Comparison of ENCODE assay signal across 23 cellular contexts in the genomic region with DNA sequence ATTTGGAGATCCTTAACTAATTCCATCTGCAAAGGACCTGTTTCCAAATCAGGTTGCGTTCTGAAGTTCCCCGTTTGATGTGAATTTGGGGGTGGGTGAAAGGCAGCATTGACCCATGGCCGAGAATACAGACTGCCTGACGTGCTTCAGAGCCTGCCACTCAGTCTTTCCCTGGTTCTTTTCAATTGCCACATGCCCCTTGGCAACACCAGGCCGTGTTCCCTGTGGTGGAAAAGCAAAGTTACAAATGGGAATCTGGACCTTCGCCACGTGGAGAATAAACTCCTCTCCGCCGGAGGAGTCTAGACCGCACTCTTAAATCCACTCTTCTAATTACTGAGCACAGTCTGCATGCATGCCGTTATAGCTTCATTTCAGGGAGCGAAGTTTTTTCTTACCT.
DNase-seq lines count a peak whose midpoint lies in the region; ATAC-seq and TF ChIP-seq lines count a peak whose summit lies in the region.
"Had no signal": no experiment of that assay in that cellular context is flagged by ENCODE, and none has a peak within 500 bp of the region (broad histone marks: within the 10 kb centered on the region; RNA-seq: fewer than 3 reads in every experiment).

No MANE protein-coding gene starts in this region.

- H3K36me3 Mint-ChIP-seq in neural progenitor cell (peaks cover 55% of the 10 kb centered on the region), HFFc6 (ENCODE audit: low read depth) (peaks cover 7% of the 10 kb centered on the region)
- H3K36me3 Mint-ChIP-seq: CD14-positive monocyte; CD8-positive, alpha-beta T cell; IgD-negative memory B cell had no signal

- H3K27ac ChIP-seq in neural progenitor cell (no peak overlapping the region), vagina (peak overlapping the region; percentile 33)
- H3K27ac ChIP-seq: 22Rv1, A549, BLaER1, GM23248 had no signal

- H3K27ac Mint-ChIP-seq in neural progenitor cell (peak overlapping the region; percentile 23), HFFc6 (no peak overlapping the region)
- H3K27ac Mint-ChIP-seq: CD14-positive monocyte; CD8-positive, alpha-beta T cell; IgD-negative memory B cell had no signal

- H3K4me2 ChIP-seq in neural progenitor cell: no peak overlapping the region
- H3K4me2 ChIP-seq: A549, BLaER1 had no signal

- ATAC-seq in SK-N-SH treated with all-trans-retinoic acid at 6 μM for 48 hours: no peak
- ATAC-seq: A549; CD8-positive, alpha-beta T cell; HCT116; HepG2 had no signal

- H2AFZ ChIP-seq in neural progenitor cell (replicated peaks): no peak overlapping the region
- H2AFZ ChIP-seq: GM23248 had no signal

- H3K36me3 ChIP-seq in neural progenitor cell (no peaks in the 10 kb centered on the region), vagina (no peaks in the 10 kb centered on the region)
- H3K36me3 ChIP-seq: BLaER1 had no signal

- H3K4me3 ChIP-seq in neural progenitor cell: no peak overlapping the region
- no peak overlapping the region for H3K4me3 ChIP-seq in vagina
- H3K4me3 ChIP-seq: A549, BLaER1, GM23248 had no signal

- H3K9ac ChIP-seq in neural progenitor cell: no peak overlapping the region
- H3K9ac ChIP-seq: BLaER1, GM23248 had no signal

- no peak for TF ChIP-seq POLR2A in vagina (IDR thresholded peaks at IDR 0.05)

- no peaks in the 10 kb centered on the region for H3K27me3 ChIP-seq in neural progenitor cell
- H3K27me3 ChIP-seq in vagina: no peaks in the 10 kb centered on the region
- H3K27me3 ChIP-seq: BLaER1 had no signal

- H3K27me3 Mint-ChIP-seq in neural progenitor cell (ENCODE audit: insufficient read depth, low read depth): no peaks in the 10 kb centered on the region
- H3K27me3 Mint-ChIP-seq in HFFc6 (ENCODE audit: insufficient read depth): peaks cover 5% of the 10 kb centered on the region; the same call in 1 of the 2 replicates

- no peak overlapping the region for H3K4me3 Mint-ChIP-seq in neural progenitor cell
- H3K4me3 Mint-ChIP-seq in HFFc6: no peak overlapping the region
- H3K4me3 Mint-ChIP-seq: CD14-positive monocyte; CD8-positive, alpha-beta T cell; IgD-negative memory B cell had no signal

- H3K4me1 ChIP-seq in neural progenitor cell (no peaks in the 10 kb centered on the region), vagina (peaks cover 7% of the 10 kb centered on the region)
- H3K4me1 ChIP-seq: A549, BLaER1 had no signal

- H3F3A ChIP-seq in neural progenitor cell (ENCODE audit: low read depth): no peaks in the 10 kb centered on the region

- H3K9me3 Mint-ChIP-seq in neural progenitor cell (peaks cover 4% of the 10 kb centered on the region), HFFc6 (peaks cover 67% of the 10 kb centered on the region)

- no peaks in the 10 kb centered on the region for H4K20me1 ChIP-seq in neural progenitor cell (ENCODE audit: low read depth)
- H4K20me1 ChIP-seq: BLaER1 had no signal

- DNase-seq in Ammon's horn (ENCODE audit: low spot score) (peak; percentile 47), head of caudate nucleus (peak in 25 of 42 donors; percentile 8 to 63 (median 26)), neural progenitor cell (ENCODE audit: low spot score) (no peak), vagina (ENCODE audit: extremely low spot score in 2 of 2) (peak in 1 of 2 donors; percentile 77), HFFc6 (no peak), mucosa of gallbladder (ENCODE audit: low spot score) (no peak)
- DNase-seq: AML-193; Calu3; CD8-positive, alpha-beta T cell; DMS 273 treated with DMSO at 0.1 percent for 48 hours; DMS53; DND-41; EL; GM23248; KBM-7 had no signal

- no peak for TF ChIP-seq CTCF in neural progenitor cell (IDR thresholded peaks at IDR 0.05)
- no peak for TF ChIP-seq CTCF in vagina (IDR thresholded peaks at IDR 0.05)
- no peak for TF ChIP-seq CTCF in HFFc6 (IDR thresholded peaks at IDR 0.05)

- intact Hi-C loops in head of caudate nucleus (cut with DNase I): no loop called here
- intact Hi-C loops in vagina (cut with DNase I): no loop called here

- H3K79me2 ChIP-seq in neural progenitor cell (ENCODE audit: low read depth): no peaks in the 10 kb centered on the region

- H3K4me1 Mint-ChIP-seq in neural progenitor cell (peaks cover 24% of the 10 kb centered on the region), HFFc6 (ENCODE audit: low read depth) (no peaks in the 10 kb centered on the region)
- H3K4me1 Mint-ChIP-seq: CD14-positive monocyte, IgD-negative memory B cell had no signal

- H3K9me3 ChIP-seq in neural progenitor cell (ENCODE audit: low read depth) (no peaks in the 10 kb centered on the region), vagina (no peaks in the 10 kb centered on the region)
- H3K9me3 ChIP-seq: A549, BLaER1 had no signal

TF ChIP-seq in SK-N-SH treated with all-trans-retinoic acid at 6 μM for 48 hours, 23 proteins besides CTCF, POLR2A, EP300 and RAD21:
- TF ChIP-seq TOX (CRISPR knock-in tag; IDR thresholded peaks at IDR 0.05; ENCODE audit: borderline replicate concordance) (no peak), GLIS3 (CRISPR knock-in tag; IDR thresholded peaks at IDR 0.05) (no peak), ZC3H10 (CRISPR knock-in tag; IDR thresholded peaks at IDR 0.05) (no peak), TCF4 (CRISPR knock-in tag; IDR thresholded peaks at IDR 0.05; ENCODE audit: borderline replicate concordance) (no peak), SNAI2 (CRISPR knock-in tag; IDR thresholded peaks at IDR 0.05) (no peak), ISL1 (CRISPR knock-in tag; IDR thresholded peaks at IDR 0.05) (no peak), ARNTL (CRISPR knock-in tag; IDR thresholded peaks at IDR 0.05; ENCODE audit: borderline replicate concordance, low read depth) (no peak)
- TF ChIP-seq, protein P1, sequence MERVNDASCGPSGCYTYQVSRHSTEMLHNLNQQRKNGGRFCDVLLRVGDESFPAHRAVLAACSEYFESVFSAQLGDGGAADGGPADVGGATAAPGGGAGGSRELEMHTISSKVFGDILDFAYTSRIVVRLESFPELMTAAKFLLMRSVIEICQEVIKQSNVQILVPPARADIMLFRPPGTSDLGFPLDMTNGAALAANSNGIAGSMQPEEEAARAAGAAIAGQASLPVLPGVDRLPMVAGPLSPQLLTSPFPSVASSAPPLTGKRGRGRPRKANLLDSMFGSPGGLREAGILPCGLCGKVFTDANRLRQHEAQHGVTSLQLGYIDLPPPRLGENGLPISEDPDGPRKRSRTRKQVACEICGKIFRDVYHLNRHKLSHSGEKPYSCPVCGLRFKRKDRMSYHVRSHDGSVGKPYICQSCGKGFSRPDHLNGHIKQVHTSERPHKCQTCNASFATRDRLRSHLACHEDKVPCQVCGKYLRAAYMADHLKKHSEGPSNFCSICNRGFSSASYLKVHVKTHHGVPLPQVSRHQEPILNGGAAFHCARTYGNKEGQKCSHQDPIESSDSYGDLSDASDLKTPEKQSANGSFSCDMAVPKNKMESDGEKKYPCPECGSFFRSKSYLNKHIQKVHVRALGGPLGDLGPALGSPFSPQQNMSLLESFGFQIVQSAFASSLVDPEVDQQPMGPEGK (CRISPR knock-in tag; IDR thresholded peaks at IDR 0.05; ENCODE audit: borderline replicate concordance): no peak

Comparison
In these comparisons a context has a peak if more than half of its experiments do, and no peak if none do; other contexts are left out.
1. DNase-seq: peak in Ammon's horn (single experiment) and head of caudate nucleus (25 of 42); none in neural progenitor cell (single experiment), HFFc6 (single experiment) and mucosa of gallbladder (single experiment).